In the genomic region with DNA sequence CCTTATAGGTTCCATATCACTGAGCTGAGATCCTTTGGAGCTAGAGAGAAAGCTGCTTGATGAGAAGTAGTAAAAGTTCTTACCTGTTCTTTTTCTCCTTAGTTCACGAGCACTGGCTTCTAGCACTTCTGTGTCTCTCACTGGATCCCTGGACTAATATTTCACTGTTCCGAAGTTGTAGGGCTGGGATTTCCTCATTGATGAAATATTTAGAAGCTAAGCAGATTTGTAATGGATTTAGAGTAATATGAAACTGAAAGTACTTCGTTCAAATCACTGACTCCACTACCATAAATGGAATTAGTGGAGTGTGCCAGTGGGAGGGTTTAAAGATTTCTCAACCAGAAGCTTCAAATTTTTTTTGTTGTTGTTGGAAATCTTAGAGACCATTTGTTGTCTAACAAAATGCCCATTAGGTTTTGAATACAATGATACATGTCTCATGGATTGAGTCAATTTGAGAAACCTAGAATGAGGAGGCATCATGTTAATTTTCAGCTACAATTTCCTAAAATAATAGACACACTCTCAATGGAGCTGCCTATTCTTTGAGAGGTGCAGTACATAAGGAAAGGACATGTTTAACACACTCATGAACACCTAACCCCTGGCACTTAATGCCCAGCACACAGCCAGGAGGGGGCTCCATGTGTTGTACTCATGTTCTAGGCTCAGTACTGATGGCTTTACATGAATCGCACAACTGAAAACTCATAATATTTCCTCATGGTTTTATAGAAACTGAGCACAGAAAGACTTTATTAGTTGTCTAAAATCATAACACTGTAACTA, we compare ENCODE assay signal across 8 cellular contexts. TPM values are rescaled to one million over a fixed set of nuclear protein-coding genes. Genes with fewer than 3 reads are reported as not detected.
DNase-seq lines count a peak whose midpoint lies in the region; ATAC-seq and TF ChIP-seq lines count a peak whose summit lies in the region.

A gene with protein sequence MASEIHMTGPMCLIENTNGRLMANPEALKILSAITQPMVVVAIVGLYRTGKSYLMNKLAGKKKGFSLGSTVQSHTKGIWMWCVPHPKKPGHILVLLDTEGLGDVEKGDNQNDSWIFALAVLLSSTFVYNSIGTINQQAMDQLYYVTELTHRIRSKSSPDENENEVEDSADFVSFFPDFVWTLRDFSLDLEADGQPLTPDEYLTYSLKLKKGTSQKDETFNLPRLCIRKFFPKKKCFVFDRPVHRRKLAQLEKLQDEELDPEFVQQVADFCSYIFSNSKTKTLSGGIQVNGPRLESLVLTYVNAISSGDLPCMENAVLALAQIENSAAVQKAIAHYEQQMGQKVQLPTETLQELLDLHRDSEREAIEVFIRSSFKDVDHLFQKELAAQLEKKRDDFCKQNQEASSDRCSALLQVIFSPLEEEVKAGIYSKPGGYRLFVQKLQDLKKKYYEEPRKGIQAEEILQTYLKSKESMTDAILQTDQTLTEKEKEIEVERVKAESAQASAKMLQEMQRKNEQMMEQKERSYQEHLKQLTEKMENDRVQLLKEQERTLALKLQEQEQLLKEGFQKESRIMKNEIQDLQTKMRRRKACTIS (minus strand): TSS at position 132 of the 792 bp plus-strand sequence. CDS start 1,974 bp downstream, outside the sequence.

- peaks cover 16% of the 10 kb centered on the region for H3K36me3 Mint-ChIP-seq in HFFc6 (ENCODE audit: low read depth)

- peak within 1 kb of the TSS; percentile 88 for H3K4me3 Mint-ChIP-seq in HFFc6

- H3K27me3 ChIP-seq in lower lobe of right lung (ENCODE audit: low read depth): no peaks in the 10 kb centered on the region
- no peaks in the 10 kb centered on the region for H3K27me3 ChIP-seq in tibial artery

- H3K4me3 ChIP-seq in lower lobe of right lung: peak within 1 kb of the TSS; percentile 63
- peak within 1 kb of the TSS; percentile 52 to 57 for H3K4me3 ChIP-seq in tibial artery

- peaks cover 2% of the 10 kb centered on the region; the same call in 1 of the 2 replicates for H3K27me3 Mint-ChIP-seq in HFFc6 (ENCODE audit: insufficient read depth)

- no peaks in the 10 kb centered on the region for H3K9me3 Mint-ChIP-seq in HFFc6

- H3K4me1 ChIP-seq in lower lobe of right lung (peaks cover 30% of the 10 kb centered on the region), tibial artery (peaks cover 0 to 42% (median 2%) of the 10 kb centered on the region in 4 donors)

- H3K27ac ChIP-seq in cingulate gyrus (ENCODE audit: low read depth, low read length) (peak within 1 kb of the TSS; percentile 57), lower lobe of right lung (peak within 1 kb of the TSS; percentile 85), tibial artery (peak within 1 kb of the TSS; percentile 81)

- DNase-seq in HFFc6 (peak; percentile 68), NOMO-1 treated with dmso at 0.1 percent for 144 hours (lab: John Stamatoyannopoulos, UW; ENCODE audit: unreplicated experiment) (peak; percentile 2), lower lobe of right lung (no peak), tibial artery (no peak), NCI-H446 treated with DMSO at 0.1 percent for 48 hours (lab: John Stamatoyannopoulos, UW) (no peak)

- H3K4me1 Mint-ChIP-seq in HFFc6 (ENCODE audit: low read depth): peaks cover 61% of the 10 kb centered on the region

- ATAC-seq in GM18502 (IDR thresholded peaks at IDR 0.05; ENCODE audit: poor library complexity, unreplicated experiment) (peak; percentile 81), lower lobe of right lung (peak; percentile 90 to 96), HG03108 (IDR thresholded peaks at IDR 0.05; ENCODE audit: unreplicated experiment) (no peak)

- H3K27ac Mint-ChIP-seq in HFFc6: peak within 1 kb of the TSS; percentile 86

- peaks cover under 1% of the 10 kb centered on the region for H3K36me3 ChIP-seq in lower lobe of right lung
- H3K36me3 ChIP-seq in tibial artery: peaks cover 0 to 5% (median 3%) of the 10 kb centered on the region in 3 donors

- intact Hi-C loops in lower lobe of right lung (cut with DNase I): no loop called here
- intact Hi-C loops in tibial artery (cut with DNase I; ENCODE audit: low total_unique reads): no loop called here

- H3K9me3 ChIP-seq in lower lobe of right lung (no peaks in the 10 kb centered on the region), tibial artery (no peaks in the 10 kb centered on the region)

- TF ChIP-seq CTCF in HFFc6 (IDR thresholded peaks at IDR 0.05) (no peak), lower lobe of right lung (IDR thresholded peaks at IDR 0.05) (no peak), tibial artery (IDR thresholded peaks at IDR 0.05) (no peak)

RNA-seq across cellular contexts. Expression of the gene that starts here (rescaled TPM):
- 10 to 100 TPM; 26.7 to 32.7 (median 29.9) TPM for total RNA-seq in HFFc6 (2021; fragmentation: NEBNext Ultra II Directional; extraction: Animal tissue kit (Norgen Biotek cat#: 25700))
- 54.2 TPM for total RNA-seq in lower lobe of right lung

Comparison
In these comparisons a context has a peak if more than half of its experiments do, and no peak if none do; other contexts are left out.
1. DNase-seq: peak in HFFc6 (single experiment) and NOMO-1 treated with dmso at 0.1 percent for 144 hours (single experiment); none in lower lobe of right lung (single experiment), tibial artery (0 of 2) and NCI-H446 treated with DMSO at 0.1 percent for 48 hours (single experiment).
2. Peak in every context shown above with its lines, with median percentiles within 50 percentile points of each other: H3K27ac ChIP-seq.